ENCODE assay signal across 9 cellular contexts in the genomic region with DNA sequence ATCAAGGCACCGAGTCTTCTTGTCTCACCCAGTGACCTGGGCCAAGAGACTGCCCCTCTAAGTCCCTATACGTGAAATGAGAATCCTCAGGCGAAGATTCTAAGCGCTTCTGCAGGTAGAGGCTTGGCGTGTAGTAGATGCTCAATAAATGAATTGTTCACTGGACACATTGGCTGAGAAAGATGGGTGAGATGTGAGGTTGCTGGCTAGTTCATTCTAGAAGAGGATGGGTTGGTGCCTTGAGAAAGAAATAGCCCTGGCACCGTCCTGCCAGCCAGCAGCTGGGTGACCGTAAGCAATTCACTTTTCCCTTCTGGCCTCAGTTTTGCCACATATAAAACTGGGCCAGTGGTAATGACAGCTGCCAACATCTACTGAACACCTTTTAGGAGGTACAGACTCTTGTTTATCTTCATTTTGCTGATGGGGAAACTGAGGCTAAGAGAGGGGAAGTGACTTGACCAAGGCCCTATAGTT. TPM values are rescaled to one million over a fixed set of nuclear protein-coding genes. Genes with fewer than 3 reads are reported as not detected.
DNase-seq lines count a peak whose midpoint lies in the region; ATAC-seq and TF ChIP-seq lines count a peak whose summit lies in the region.
"Had no signal": no experiment of that assay in that cellular context is flagged by ENCODE, and none has a peak within 500 bp of the region (broad histone marks: within the 10 kb centered on the region; RNA-seq: fewer than 3 reads in every experiment).

No MANE protein-coding gene starts in this region.

- peaks cover 20% of the 10 kb centered on the region for H3K4me1 Mint-ChIP-seq in activated naive CD4-positive, alpha-beta T cell treated with anti-CD3 and anti-CD28 coated beads, Interleukin-2, amount 50 U/mL, for 24 hours

- ATAC-seq in lower lobe of right lung (no peak), upper lobe of left lung (ENCODE audit: low FRiP score in 2 of 2) (no peak), GM19395 (IDR thresholded peaks at IDR 0.05; ENCODE audit: unreplicated experiment) (no peak), GM18858 (IDR thresholded peaks at IDR 0.05; ENCODE audit: unreplicated experiment) (no peak)

- TF ChIP-seq CTCF in adrenal gland (IDR thresholded peaks at IDR 0.05) (no peak), lower lobe of right lung (IDR thresholded peaks at IDR 0.05) (no peak), upper lobe of left lung (IDR thresholded peaks at IDR 0.05) (no peak)

- H3K4me3 ChIP-seq in adrenal gland = peak overlapping the region in 1 of 4 donors; percentile 93
- peak overlapping the region; percentile 64 for H3K4me3 ChIP-seq in lower lobe of right lung
- H3K4me3 ChIP-seq in upper lobe of left lung = peak overlapping the region in 2 of 4 donors; percentile 75 to 90

- 73 to 86% (median 82%) methylated on average over 6 to 7 of the region's 7 CpGs for WGBS in adrenal gland, 4 donors
- WGBS in upper lobe of left lung, 2 donors = 87 to 96% methylated on average over 7 of the region's 7 CpGs

- H3K27me3 ChIP-seq in adrenal gland (no peaks in the 10 kb centered on the region), lower lobe of right lung (ENCODE audit: low read depth) (no peaks in the 10 kb centered on the region), upper lobe of left lung (peaks cover 0 to 10% (median 0%) of the 10 kb centered on the region in 4 donors)

- H3K27ac ChIP-seq in adrenal gland = peak overlapping the region in 4 of 5 donors; percentile 68 to 96 (median 82)
- peak overlapping the region; percentile 82 for H3K27ac ChIP-seq in lower lobe of right lung
- H3K27ac ChIP-seq in upper lobe of left lung = peak overlapping the region in 3 of 4 donors; percentile 78 to 88 (median 81)

- intact Hi-C loops in adrenal gland (cut with DNase I) = no loop called here
- intact Hi-C loops in lower lobe of right lung (cut with DNase I) = no loop called here

- H3K27ac Mint-ChIP-seq in activated naive CD4-positive, alpha-beta T cell treated with anti-CD3 and anti-CD28 coated beads, Interleukin-2, amount 50 U/mL, for 24 hours = no peak overlapping the region

- H3K36me3 Mint-ChIP-seq in activated naive CD4-positive, alpha-beta T cell treated with anti-CD3 and anti-CD28 coated beads, Interleukin-2, amount 50 U/mL, for 24 hours = no peaks in the 10 kb centered on the region

- H3K4me3 Mint-ChIP-seq in activated naive CD4-positive, alpha-beta T cell treated with anti-CD3 and anti-CD28 coated beads, Interleukin-2, amount 50 U/mL, for 24 hours = peak overlapping the region; percentile 55

- peaks cover 20 to 56% of the 10 kb centered on the region in 2 donors for H3K4me1 ChIP-seq in adrenal gland (replicated peaks in 1 of 2)
- peaks cover 44% of the 10 kb centered on the region for H3K4me1 ChIP-seq in lower lobe of right lung
- peaks cover 4 to 51% (median 38%) of the 10 kb centered on the region in 4 donors for H3K4me1 ChIP-seq in upper lobe of left lung

- H3K9me3 Mint-ChIP-seq in activated naive CD4-positive, alpha-beta T cell treated with anti-CD3 and anti-CD28 coated beads, Interleukin-2, amount 50 U/mL, for 24 hours = no peaks in the 10 kb centered on the region

- H3K9me3 ChIP-seq in adrenal gland (replicated peaks in 1 of 3) (no peaks in the 10 kb centered on the region), lower lobe of right lung (no peaks in the 10 kb centered on the region), upper lobe of left lung (no peaks in the 10 kb centered on the region)

- no peak for TF ChIP-seq POLR2A in adrenal gland (IDR thresholded peaks at IDR 0.05)
- TF ChIP-seq POLR2A in upper lobe of left lung (IDR thresholded peaks at IDR 0.05) = no peak

- no peak for TF ChIP-seq EP300 in upper lobe of left lung (IDR thresholded peaks at IDR 0.05)

- no peaks in the 10 kb centered on the region for H3K27me3 Mint-ChIP-seq in activated naive CD4-positive, alpha-beta T cell treated with anti-CD3 and anti-CD28 coated beads, Interleukin-2, amount 50 U/mL, for 24 hours

- no peak for DNase-seq in activated naive CD4-positive, alpha-beta T cell (lab: John Stamatoyannopoulos, UW)
- no peak for DNase-seq in adrenal gland
- no peak for DNase-seq in lower lobe of right lung
- no peak for DNase-seq in upper lobe of left lung
- no peak for DNase-seq in HCEC 1CT
- DNase-seq: activated gamma-delta T cell treated with Interleukin-2 at 50 U/mL for 16 hours had no signal

- no peaks in the 10 kb centered on the region for H3K36me3 ChIP-seq in adrenal gland (replicated peaks in 1 of 2)
- no peaks in the 10 kb centered on the region for H3K36me3 ChIP-seq in lower lobe of right lung
- H3K36me3 ChIP-seq in upper lobe of left lung = no peaks in the 10 kb centered on the region

RNA-seq across cellular contexts. Expression of gene SRC, which starts 1.4 kb away (rescaled TPM):
- total RNA-seq in adrenal gland (10 to 100 TPM; 40.1 to 83.0 (median 58.5) TPM), lower lobe of right lung (72.7 TPM), upper lobe of left lung (100 to 1,000 TPM in 1 of 6 donors, 10 to 100 TPM in 5; 31.1 to 115 (median 66.8) TPM)
- polyA plus RNA-seq in adrenal gland = 10 to 100 TPM; 45.6 to 68.6 (median 49.0) TPM

RNA-seq across cellular contexts. Expression of gene MANBAL, which starts 57.9 kb away (rescaled TPM):
- total RNA-seq in adrenal gland = 100 to 1,000 TPM in 1 of 8 donors, 10 to 100 TPM in 7; 13.9 to 364 (median 54.8) TPM
- 100 to 1,000 TPM in 1 of 3 donors, 10 to 100 TPM in 2; 53.7 to 101 (median 67.3) TPM for polyA plus RNA-seq in adrenal gland
- total RNA-seq in lower lobe of right lung = 28.2 TPM
- 10 to 100 TPM; 11.5 to 38.6 (median 29.8) TPM for total RNA-seq in upper lobe of left lung
